In genomic region chr4:29983890-29984289, GRCh38 we compare ENCODE assay signal across 13 cellular contexts.
"Had no signal": no experiment of that assay in that cellular context is flagged by ENCODE, and none has a peak within 500 bp of the region (broad histone marks: within the 10 kb centered on the region; RNA-seq: fewer than 3 reads in every experiment).

No MANE protein-coding gene starts in this region.

- DNase-seq: activated CD4-positive, alpha-beta T cell treated with anti-CD3 and anti-CD28 coated beads for 1 hour; activated CD4-positive, alpha-beta T cell treated with anti-CD3 and anti-CD28 coated beads, Interleukin-2, amount 50 U/mL, for 48 hours; activated gamma-delta T cell; activated naive CD8-positive, alpha-beta T cell treated with anti-CD3 and anti-CD28 coated beads for 36 hours; activated T-cell treated with anti-CD3 and anti-CD28 coated beads, Interleukin-2, amount 50 U/mL, for 48 hours; anterior cingulate cortex; endodermal cell; hypothalamus; ovary; sigmoid colon; stimulated activated CD4-positive, alpha-beta T cell treated with anti-CD3 and anti-CD28 coated beads, Interleukin-12 subunit alpha, Interleukin-12 subunit beta, amount 100 ng/mL, for 4 hours; stimulated activated naive CD4-positive, alpha-beta T cell treated with Interleukin-2 at 50 U/mL for 16 hours had no signal

- H3K4me3 ChIP-seq: neural progenitor cell, ovary, sigmoid colon had no signal
